Comparison of ENCODE assay signal across 19 cellular contexts in the genomic region with DNA sequence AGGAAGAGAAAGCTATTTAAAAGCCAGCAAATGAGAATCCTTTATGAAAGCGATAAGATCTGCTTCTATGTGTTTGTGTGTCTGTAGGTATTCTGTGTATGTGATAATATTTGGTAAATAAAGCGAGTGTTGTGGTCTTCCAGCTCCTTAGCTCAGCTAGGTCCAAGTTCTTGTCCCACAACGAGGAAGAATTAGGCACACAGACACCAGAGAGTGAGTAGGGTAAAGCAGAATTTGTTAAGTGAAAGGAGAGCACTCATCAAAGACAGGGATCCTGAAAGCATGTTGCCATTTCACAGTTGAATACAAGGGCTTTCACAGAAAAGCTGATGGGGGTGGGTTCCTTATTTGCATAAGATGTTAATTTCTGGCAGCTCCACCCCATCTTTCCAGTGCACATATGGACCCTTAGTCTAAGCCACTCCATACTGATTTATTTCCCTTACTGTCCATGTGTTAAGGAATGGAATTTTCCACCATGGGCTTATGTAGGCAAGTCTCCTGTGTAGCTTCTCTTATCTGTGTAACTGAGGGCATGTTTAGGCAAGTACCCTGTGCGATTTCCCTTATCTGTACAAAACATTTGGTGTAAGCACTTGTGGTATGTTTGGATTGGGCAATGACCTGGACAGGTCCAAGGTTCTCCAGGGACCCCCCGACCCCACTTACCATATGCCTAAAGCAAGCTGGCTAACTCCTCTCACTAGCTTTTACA.
"Had no signal": no experiment of that assay in that cellular context is flagged by ENCODE, and none has a peak within 500 bp of the region (broad histone marks: within the 10 kb centered on the region; RNA-seq: fewer than 3 reads in every experiment).

No MANE protein-coding gene starts in this region.

- DNase-seq: activated CD4-positive, alpha-beta T cell treated with anti-CD3 and anti-CD28 coated beads, Interleukin-2, amount 10 ng/mL, durations not matched to agents 24 days and 14 days; activated CD8-positive, alpha-beta T cell treated with anti-CD3 and anti-CD28 coated beads for 36 hours; activated naive CD4-positive, alpha-beta T cell treated with Interleukin-2 at 50 U/mL for 16 hours; activated T-cell treated with anti-CD3 and anti-CD28 coated beads, Interleukin-2, amount 50 U/mL, for 1 hour; body of pancreas; cortex of kidney; heart right ventricle; immature natural killer cell; mesendoderm; naive thymus-derived CD8-positive, alpha-beta T cell; ovary; psoas muscle; right cardiac atrium; small intestine; stimulated activated CD4-positive, alpha-beta T cell treated with anti-CD3 and anti-CD28 coated beads, Interleukin-15, amount 100 ng/mL, for 24 hours; stimulated activated CD4-positive, alpha-beta T cell treated with anti-CD3 and anti-CD28 coated beads, Interleukin-2, amount 100 ng/mL, for 48 hours; transverse colon had no signal

- ATAC-seq: activated CD8-positive, alpha-beta T cell treated with anti-CD3 and anti-CD28 coated beads for 36 hours; activated T-helper 17 cell treated with anti-CD3 and anti-CD28 coated beads, Interleukin-2, amount 50 U/mL, for 72 hours; body of pancreas; heart right ventricle; naive thymus-derived CD8-positive, alpha-beta T cell; psoas muscle; right cardiac atrium had no signal

- H3K27ac ChIP-seq: body of pancreas, esophagus muscularis mucosa, heart right ventricle, ovary, psoas muscle, transverse colon had no signal

- H3K4me3 ChIP-seq: body of pancreas, esophagus muscularis mucosa, heart right ventricle, ovary, psoas muscle, transverse colon had no signal

- H3K4me1 ChIP-seq: body of pancreas, esophagus muscularis mucosa, heart right ventricle, psoas muscle, transverse colon had no signal

- H3K27me3 ChIP-seq: body of pancreas, ovary, transverse colon had no signal

- H3K9me3 ChIP-seq: esophagus muscularis mucosa, ovary, psoas muscle, transverse colon had no signal

- H3K36me3 ChIP-seq: esophagus muscularis mucosa, heart right ventricle, ovary, transverse colon had no signal
